Comparison of ENCODE assay signal across 8 cellular contexts in genomic region chr3:101722394-101723173, GRCh38. TPM values are rescaled to one million over a fixed set of nuclear protein-coding genes. Genes with fewer than 3 reads are reported as not detected.
DNase-seq lines count a peak whose midpoint lies in the region; ATAC-seq and TF ChIP-seq lines count a peak whose summit lies in the region.

No MANE protein-coding gene starts in this region.

- intact Hi-C loops in activated naive CD4-positive, alpha-beta T cell treated with anti-CD3 and anti-CD28 coated beads for 36 hours (cut with micrococcal nuclease): loop anchor here (5.0 kb wide), 1 partner anchor 215 kb away; no protein-coding TSS in a partner anchor

- H3K9me3 Mint-ChIP-seq in activated naive CD4-positive, alpha-beta T cell treated with anti-CD3 and anti-CD28 coated beads for 36 hours: no peaks in the 10 kb centered on the region

- H3K79me2 ChIP-seq in smooth muscle cell (ENCODE audit: low read depth): peaks cover 18% of the 10 kb centered on the region

- H3K4me3 ChIP-seq in SK-N-MC (no peak overlapping the region), smooth muscle cell (no peak overlapping the region)

- H3F3A ChIP-seq in smooth muscle cell (ENCODE audit: low read depth): peaks cover 10% of the 10 kb centered on the region

- H3K27me3 Mint-ChIP-seq in activated naive CD4-positive, alpha-beta T cell treated with anti-CD3 and anti-CD28 coated beads for 36 hours (ENCODE audit: low read depth): no peaks in the 10 kb centered on the region

- peak; percentile 44 for DNase-seq in activated naive CD4-positive, alpha-beta T cell treated with anti-CD3 and anti-CD28 coated beads for 36 hours
- no peak for DNase-seq in activated naive CD4-positive, alpha-beta T cell treated with anti-CD3 and anti-CD28 coated beads, Interleukin-2, amount 50 U/mL, for 16 hours
- no peak for DNase-seq in SK-N-MC (ENCODE audit: low read depth, low spot score)
- DNase-seq in smooth muscle cell (lab: John Stamatoyannopoulos, UW; ENCODE audit: unreplicated experiment): no peak
- no peak for DNase-seq in DMS 273 treated with DMSO at 0.1 percent for 48 hours (lab: John Stamatoyannopoulos, UW)
- no peak for DNase-seq in stimulated activated CD4-positive, alpha-beta T cell treated with anti-CD3 and anti-CD28 coated beads, Interleukin-4, amount 100 ng/mL, for 1 hour
- DNase-seq in NCI-H69 (lab: John Stamatoyannopoulos, UW): no peak

- no peaks in the 10 kb centered on the region for H3K27me3 ChIP-seq in smooth muscle cell (ENCODE audit: low read depth)

- WGBS in smooth muscle cell (ENCODE audit: low lambda C conversion rate): 91% methylated on average over 7 of the region's 7 CpGs

- peak overlapping the region; percentile 22 for H3K4me3 Mint-ChIP-seq in activated naive CD4-positive, alpha-beta T cell treated with anti-CD3 and anti-CD28 coated beads for 36 hours

- H3K27ac Mint-ChIP-seq in activated naive CD4-positive, alpha-beta T cell treated with anti-CD3 and anti-CD28 coated beads for 36 hours: peak overlapping the region; percentile 94

- no peak for TF ChIP-seq CTCF in smooth muscle cell (IDR thresholded peaks at IDR 0.05; ENCODE audit: borderline replicate concordance, insufficient read depth, poor library complexity, severe bottlenecking)

- peak; percentile 31 for ATAC-seq in HG03039 (IDR thresholded peaks at IDR 0.05; ENCODE audit: unreplicated experiment)

- H3K4me1 ChIP-seq in smooth muscle cell (ENCODE audit: low read depth): peaks cover 18% of the 10 kb centered on the region

- H3K27ac ChIP-seq in SK-N-MC: peak overlapping the region; percentile 18; the same call in 1 of the 2 replicates
- H3K27ac ChIP-seq in smooth muscle cell (ENCODE audit: low read depth): peak overlapping the region; percentile 22

- H3K9me3 ChIP-seq in SK-N-MC (ENCODE audit: low read depth, low read length) (no peaks in the 10 kb centered on the region), smooth muscle cell (replicated peaks; ENCODE audit: low read depth) (no peaks in the 10 kb centered on the region)

- no peak overlapping the region for H3K4me2 ChIP-seq in smooth muscle cell

- H3K9ac ChIP-seq in SK-N-MC (ENCODE audit: insufficient read length): no peak overlapping the region
- no peak overlapping the region for H3K9ac ChIP-seq in smooth muscle cell (ENCODE audit: low read depth)

- peaks cover 3% of the 10 kb centered on the region for H3K36me3 Mint-ChIP-seq in activated naive CD4-positive, alpha-beta T cell treated with anti-CD3 and anti-CD28 coated beads for 36 hours (ENCODE audit: low read depth)

- H4K20me1 ChIP-seq in smooth muscle cell (ENCODE audit: low read depth): no peaks in the 10 kb centered on the region

- H3K4me1 Mint-ChIP-seq in activated naive CD4-positive, alpha-beta T cell treated with anti-CD3 and anti-CD28 coated beads for 36 hours (ENCODE audit: low read depth): peaks cover 33% of the 10 kb centered on the region

- CTCF ChIA-PET in activated naive CD4-positive, alpha-beta T cell treated with anti-CD3 and anti-CD28 coated beads for 36 hours (lab: Charles Lee): interaction anchor here (1.9 to 2.2 kb wide), 2 partner anchors 15 to 37 kb away, joined by 7 to 8 read pairs; no protein-coding TSS in a partner anchor

- peaks cover 17% of the 10 kb centered on the region for H3K36me3 ChIP-seq in SK-N-MC (ENCODE audit: insufficient read depth, low read length)
- H3K36me3 ChIP-seq in smooth muscle cell (ENCODE audit: low read depth): no peaks in the 10 kb centered on the region

- H2AFZ ChIP-seq in smooth muscle cell (ENCODE audit: low read depth): no peak overlapping the region

RNA-seq across cellular contexts. Expression of gene CEP97, which starts 1.8 kb away (rescaled TPM):
- total RNA-seq in activated naive CD4-positive, alpha-beta T cell treated with anti-CD3 and anti-CD28 coated beads for 36 hours: 10 to 100 TPM; 17.0 to 20.3 TPM
- total RNA-seq in smooth muscle cell: 20.8 and 21.2 TPM in 2 replicates
- 3.5 and 4.3 TPM in 2 replicates for polyA plus RNA-seq in smooth muscle cell

RNA-seq across cellular contexts. Expression of gene RPL24, which starts 36.1 kb away (rescaled TPM):
- total RNA-seq in activated naive CD4-positive, alpha-beta T cell treated with anti-CD3 and anti-CD28 coated beads for 36 hours: 1,000 to 10,000 TPM; 2,159 to 2,187 TPM
- total RNA-seq in smooth muscle cell: 1,956 and 2,011 TPM in 2 replicates
- 452 and 518 TPM in 2 replicates for polyA plus RNA-seq in smooth muscle cell

RNA-seq across cellular contexts. Expression of gene ZBTB11, which starts 45.7 kb away (rescaled TPM):
- total RNA-seq in activated naive CD4-positive, alpha-beta T cell treated with anti-CD3 and anti-CD28 coated beads for 36 hours: 10 to 100 TPM; 31.2 to 31.7 TPM
- total RNA-seq in smooth muscle cell: 33.7 and 36.3 TPM in 2 replicates
- 7.6 and 9.1 TPM in 2 replicates for polyA plus RNA-seq in smooth muscle cell

RNA-seq across cellular contexts. Expression of gene NXPE3, which starts 56.4 kb away (rescaled TPM):
- total RNA-seq in activated naive CD4-positive, alpha-beta T cell treated with anti-CD3 and anti-CD28 coated beads for 36 hours: 10 to 100 TPM; 18.9 to 19.3 TPM
- 8.6 and 10.2 TPM in 2 replicates for total RNA-seq in smooth muscle cell
- 5.6 and 7.0 TPM in 2 replicates for polyA plus RNA-seq in smooth muscle cell
